In the genomic region with DNA sequence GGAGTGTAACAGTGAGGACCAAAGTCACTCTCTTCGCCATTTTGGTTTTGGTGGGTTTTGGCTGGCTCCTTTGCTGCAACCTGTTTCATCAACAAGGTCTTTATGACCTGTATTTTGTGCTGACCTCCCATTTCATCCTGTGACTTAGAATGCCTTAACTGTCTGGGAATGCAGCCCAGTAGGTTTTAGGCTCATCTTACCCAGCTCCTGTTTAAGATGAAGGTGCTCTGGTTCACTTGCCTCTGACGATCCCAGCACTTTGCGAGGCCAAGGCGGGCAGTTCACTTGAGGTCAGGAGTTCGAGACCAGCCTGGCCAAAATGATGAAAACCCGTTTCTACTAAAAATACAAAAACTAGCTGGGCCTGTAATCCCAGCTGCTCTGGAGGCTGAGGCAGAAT, we compare ENCODE assay signal across 10 cellular contexts. TPM values are rescaled to one million over a fixed set of nuclear protein-coding genes. Genes with fewer than 3 reads are reported as not detected.
DNase-seq lines count a peak whose midpoint lies in the region; ATAC-seq and TF ChIP-seq lines count a peak whose summit lies in the region.
"Had no signal": no experiment of that assay in that cellular context is flagged by ENCODE, and none has a peak within 500 bp of the region (broad histone marks: within the 10 kb centered on the region; RNA-seq: fewer than 3 reads in every experiment).

No MANE protein-coding gene starts in this region.

- no peak for ATAC-seq in activated T-cell treated with anti-CD3 and anti-CD28 coated beads, Interleukin-2, amount 50 U/mL, for 4 hours
- no peak for ATAC-seq in stimulated activated naive CD8-positive, alpha-beta T cell treated with anti-CD3 and anti-CD28 coated beads, Interleukin-15, amount 100 ng/mL, for 72 hours
- no peak for ATAC-seq in GM18907 (IDR thresholded peaks at IDR 0.05; ENCODE audit: unreplicated experiment)
- no peak for ATAC-seq in GM21737 (IDR thresholded peaks at IDR 0.05; ENCODE audit: unreplicated experiment)
- no peak for ATAC-seq in HG02981 (IDR thresholded peaks at IDR 0.05; ENCODE audit: unreplicated experiment)

- peaks cover 19% of the 10 kb centered on the region for H3K4me1 ChIP-seq in hepatocyte (ENCODE audit: insufficient read depth)

- no peaks in the 10 kb centered on the region for H3K9me2 ChIP-seq in hepatocyte (replicated peaks; ENCODE audit: insufficient read depth)

- no peaks in the 10 kb centered on the region for H3K9me3 Mint-ChIP-seq in activated T-cell treated with anti-CD3 and anti-CD28 coated beads, Interleukin-2, amount 50 U/mL, for 4 hours
- no peaks in the 10 kb centered on the region for H3K9me3 Mint-ChIP-seq in stimulated activated naive CD8-positive, alpha-beta T cell treated with anti-CD3 and anti-CD28 coated beads, Interleukin-15, amount 100 ng/mL, for 72 hours

- H3K27ac Mint-ChIP-seq in stimulated activated naive CD8-positive, alpha-beta T cell treated with anti-CD3 and anti-CD28 coated beads, Interleukin-15, amount 100 ng/mL, for 72 hours, result peak overlapping the region; percentile 52 to 100

- no peaks in the 10 kb centered on the region for H3K27me3 ChIP-seq in hepatocyte

- no peaks in the 10 kb centered on the region for H3K27me3 Mint-ChIP-seq in activated T-cell treated with anti-CD3 and anti-CD28 coated beads, Interleukin-2, amount 50 U/mL, for 4 hours (ENCODE audit: low read depth)
- H3K27me3 Mint-ChIP-seq in stimulated activated naive CD8-positive, alpha-beta T cell treated with anti-CD3 and anti-CD28 coated beads, Interleukin-15, amount 100 ng/mL, for 72 hours, result no peaks in the 10 kb centered on the region

- H3K27ac ChIP-seq in VCaP (peak overlapping the region; percentile 97; the same call in 1 of the 2 replicates), hepatocyte (peak overlapping the region; percentile 97)

- no peaks in the 10 kb centered on the region for H3K9me3 ChIP-seq in hepatocyte (ENCODE audit: low read depth)

- peaks cover 30% of the 10 kb centered on the region for H3K79me2 ChIP-seq in hepatocyte

- H3K36me3 ChIP-seq in hepatocyte (replicated peaks; ENCODE audit: insufficient read depth, low read depth), result no peaks in the 10 kb centered on the region

- peak overlapping the region; percentile 83 for H3K4me2 ChIP-seq in hepatocyte

- no peak overlapping the region for H2AFZ ChIP-seq in hepatocyte

- H4K20me1 ChIP-seq in hepatocyte (ENCODE audit: insufficient read depth, poor library complexity, severe bottlenecking), result no peaks in the 10 kb centered on the region

- DNase-seq in activated T-cell treated with anti-CD3 and anti-CD28 coated beads, Interleukin-2, amount 50 U/mL, for 4 hours, result no peak
- DNase-seq in activated T-cell treated with anti-CD3 and anti-CD28 coated beads for 4 hours, result no peak
- DNase-seq in hepatocyte (ENCODE audit: low spot score), result no peak
- no peak for DNase-seq in stimulated activated naive CD8-positive, alpha-beta T cell treated with anti-CD3 and anti-CD28 coated beads, Interleukin-15, amount 100 ng/mL, for 72 hours
- DNase-seq: AML-193, NCI-H1092 had no signal

- H3K4me3 ChIP-seq in hepatocyte, result no peak overlapping the region

- peaks cover 16% of the 10 kb centered on the region for H3K4me1 Mint-ChIP-seq in activated T-cell treated with anti-CD3 and anti-CD28 coated beads, Interleukin-2, amount 50 U/mL, for 4 hours (ENCODE audit: low read depth)
- peaks cover 15% of the 10 kb centered on the region for H3K4me1 Mint-ChIP-seq in stimulated activated naive CD8-positive, alpha-beta T cell treated with anti-CD3 and anti-CD28 coated beads, Interleukin-15, amount 100 ng/mL, for 72 hours

- TF ChIP-seq CTCF in VCaP (conservative IDR thresholded peaks at IDR 0.05) (no peak), hepatocyte (IDR thresholded peaks at IDR 0.05; ENCODE audit: poor library complexity) (no peak)

- 90% methylated on average over 6 of the region's 6 CpGs for WGBS in hepatocyte (ENCODE audit: low lambda C conversion rate, missing lambda C conversion rate)

- H3K4me3 Mint-ChIP-seq in activated T-cell treated with anti-CD3 and anti-CD28 coated beads, Interleukin-2, amount 50 U/mL, for 4 hours, result peak overlapping the region; percentile 94
- peak overlapping the region; percentile 94 to 96 for H3K4me3 Mint-ChIP-seq in stimulated activated naive CD8-positive, alpha-beta T cell treated with anti-CD3 and anti-CD28 coated beads, Interleukin-15, amount 100 ng/mL, for 72 hours

- peaks cover 3% of the 10 kb centered on the region for H3K36me3 Mint-ChIP-seq in activated T-cell treated with anti-CD3 and anti-CD28 coated beads, Interleukin-2, amount 50 U/mL, for 4 hours (ENCODE audit: insufficient read depth)

RNA-seq across cellular contexts. Expression of gene CKS2, which starts 1.8 kb away (rescaled TPM):
- total RNA-seq in activated T-cell treated with anti-CD3 and anti-CD28 coated beads, Interleukin-2, amount 50 U/mL, for 4 hours, result 100 to 1,000 TPM; 121 to 140 (median 139) TPM
- 77.1 and 85.1 TPM in 2 replicates for total RNA-seq in hepatocyte
- 136 and 145 TPM in 2 replicates for polyA plus RNA-seq in hepatocyte

RNA-seq across cellular contexts. Expression of gene SECISBP2, which starts 9.1 kb away (rescaled TPM):
- 10 to 100 TPM; 34.7 to 36.3 (median 35.1) TPM for total RNA-seq in activated T-cell treated with anti-CD3 and anti-CD28 coated beads, Interleukin-2, amount 50 U/mL, for 4 hours
- total RNA-seq in hepatocyte, result 43.8 and 48.2 TPM in 2 replicates
- 30.2 and 30.6 TPM in 2 replicates for polyA plus RNA-seq in hepatocyte
